In genomic region chr10:74816824-74817498, GRCh38 we compare ENCODE assay signal across 16 cellular contexts.
"Had no signal": no experiment of that assay in that cellular context is flagged by ENCODE, and none has a peak within 500 bp of the region (broad histone marks: within the 10 kb centered on the region; RNA-seq: fewer than 3 reads in every experiment).

No MANE protein-coding gene starts in this region.

- H3K27ac ChIP-seq: esophagus muscularis mucosa, neural progenitor cell, parathyroid adenoma, testis, upper lobe of right lung had no signal

- H3K4me1 Mint-ChIP-seq: activated naive CD8-positive, alpha-beta T cell treated with anti-CD3 and anti-CD28 coated beads, Interleukin-2, amount 50 U/mL, for 24 hours had no signal

- H3K79me2 ChIP-seq: parathyroid adenoma had no signal

- H3K27me3 ChIP-seq: esophagus muscularis mucosa, neural progenitor cell, testis, upper lobe of right lung had no signal

- DNase-seq: activated gamma-delta T cell treated with Interleukin-2 at 50 U/mL for 16 hours; activated naive CD8-positive, alpha-beta T cell treated with anti-CD3 and anti-CD28 coated beads, Interleukin-2, amount 50 U/mL, for 24 hours; activated T-cell treated with anti-CD3 and anti-CD28 coated beads, Interleukin-2, amount 50 U/mL, for 48 hours; immature natural killer cell; left colon; midbrain; stimulated activated CD4-positive, alpha-beta T cell treated with anti-CD3 and anti-CD28 coated beads, Interleukin-4, amount 100 ng/mL, for 1 hour; testis; upper lobe of right lung had no signal

- H3K4me2 ChIP-seq: neural progenitor cell had no signal

- H3K27me3 Mint-ChIP-seq: activated naive CD8-positive, alpha-beta T cell treated with anti-CD3 and anti-CD28 coated beads, Interleukin-2, amount 50 U/mL, for 24 hours; stimulated activated naive CD8-positive, alpha-beta T cell treated with anti-CD3 and anti-CD28 coated beads, Interleukin-15, Interleukin-2, amounts not matched to agents 100 ng/mL and 50 ng/mL, for 24 hours had no signal

- H3K27ac Mint-ChIP-seq: activated naive CD8-positive, alpha-beta T cell treated with anti-CD3 and anti-CD28 coated beads, Interleukin-2, amount 50 U/mL, for 24 hours; neural progenitor cell; stimulated activated naive CD8-positive, alpha-beta T cell treated with anti-CD3 and anti-CD28 coated beads, Interleukin-15, Interleukin-2, amounts not matched to agents 100 ng/mL and 50 ng/mL, for 24 hours had no signal

- ATAC-seq: activated naive CD8-positive, alpha-beta T cell treated with anti-CD3 and anti-CD28 coated beads, Interleukin-2, amount 50 U/mL, for 24 hours; left colon; upper lobe of right lung had no signal

- H3K4me3 ChIP-seq: esophagus muscularis mucosa, lung, neural progenitor cell, testis, upper lobe of right lung had no signal

- H2AFZ ChIP-seq: neural progenitor cell, parathyroid adenoma had no signal

- FAIRE-seq: astrocyte, endometrium had no signal

- H3K36me3 Mint-ChIP-seq: immature natural killer cell, neural progenitor cell had no signal

- H3K4me3 Mint-ChIP-seq: activated naive CD8-positive, alpha-beta T cell treated with anti-CD3 and anti-CD28 coated beads, Interleukin-2, amount 50 U/mL, for 24 hours; immature natural killer cell; neural progenitor cell; stimulated activated naive CD8-positive, alpha-beta T cell treated with anti-CD3 and anti-CD28 coated beads, Interleukin-15, Interleukin-2, amounts not matched to agents 100 ng/mL and 50 ng/mL, for 24 hours had no signal

- H3K36me3 ChIP-seq: esophagus muscularis mucosa, neural progenitor cell, upper lobe of right lung had no signal
